12 cellular contexts compared by ENCODE assay signal in genomic region chr4:55598641-55599040, GRCh38. TPM values are rescaled to one million over a fixed set of nuclear protein-coding genes. Genes with fewer than 3 reads are reported as not detected.
"Had no signal": no experiment of that assay in that cellular context is flagged by ENCODE, and none has a peak within 500 bp of the region (broad histone marks: within the 10 kb centered on the region; RNA-seq: fewer than 3 reads in every experiment).

No MANE protein-coding gene starts in this region.

- H3K9ac ChIP-seq: GM23248 had no signal

- H3K9me3 ChIP-seq: HAP-1 had no signal

- H3K4me1 ChIP-seq: HAP-1 had no signal

- H3K27ac ChIP-seq: GM23248 had no signal

- ATAC-seq: GM23338, HCT116 had no signal

- H2AFZ ChIP-seq: GM23248, GM23338 had no signal

- DNase-seq: GM23248, GOT3, H7, H9, HCEC 1CT, HFFc6 had no signal

- H3K4me3 ChIP-seq: GM23248, GM23338, HAP-1 had no signal

- FAIRE-seq: H1, H54 had no signal

- H3K4me2 ChIP-seq: GM23338 had no signal

RNA-seq across cellular contexts. Expression of gene PDCL2, which starts 6.6 kb away (rescaled TPM):
- total RNA-seq: GM23248, H1, H4, H7, H9, HFFc6 had no signal
- polyA plus RNA-seq: GM23248, H1 had no signal

RNA-seq across cellular contexts. Expression of gene NMU, which starts 37.5 kb away (rescaled TPM):
- total RNA-seq: GM23248, HFFc6 had no signal
- polyA plus RNA-seq: GM23248 had no signal
